8 cellular contexts compared by ENCODE assay signal in the genomic region with DNA sequence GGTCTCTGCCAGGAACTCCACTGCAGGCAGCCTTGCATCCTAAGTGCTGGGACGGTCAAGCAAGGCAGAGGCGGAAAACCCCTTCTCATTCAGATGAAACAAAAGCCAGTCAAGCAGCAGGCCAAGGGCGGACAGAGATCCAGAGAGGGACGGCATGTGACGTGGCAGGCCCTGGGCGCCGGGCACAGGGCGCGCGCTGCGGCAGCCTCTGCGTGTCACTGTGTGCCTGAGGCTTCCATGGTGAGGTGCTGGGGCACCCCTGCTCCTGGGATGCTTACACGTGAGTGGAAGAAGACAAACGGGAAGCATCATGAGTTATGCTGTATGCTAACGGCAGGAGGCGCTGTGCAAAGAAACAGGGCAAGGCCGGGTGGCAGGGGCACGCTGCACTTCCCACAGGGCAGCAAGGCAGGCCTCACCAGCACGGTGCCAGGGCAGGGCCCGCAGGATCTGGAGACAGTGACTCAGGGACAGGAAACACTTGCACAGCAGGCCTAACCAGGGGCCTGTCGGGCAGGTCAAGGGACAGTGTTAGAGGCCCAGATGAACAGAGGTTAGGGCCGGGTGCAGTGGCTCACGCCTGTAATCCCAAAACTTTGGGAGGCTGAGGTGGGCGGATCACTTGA. TPM values are rescaled to one million over a fixed set of nuclear protein-coding genes. Genes with fewer than 3 reads are reported as not detected.
DNase-seq lines count a peak whose midpoint lies in the region; ATAC-seq and TF ChIP-seq lines count a peak whose summit lies in the region.

No MANE protein-coding gene starts in this region.

- no peaks in the 10 kb centered on the region for H3K36me3 ChIP-seq in breast epithelium
- peaks cover 0 to 2% (median 0%) of the 10 kb centered on the region in 4 donors for H3K36me3 ChIP-seq in right lobe of liver

- intact Hi-C loops in breast epithelium (cut with DNase I; ENCODE audit: low total_unique reads) = loop anchor here (1.0 kb wide), 1 partner anchor 92 kb away; no protein-coding TSS in a partner anchor
- intact Hi-C loops in right lobe of liver (cut with DNase I) = no loop called here

- TF ChIP-seq POLR2A in breast epithelium (IDR thresholded peaks at IDR 0.05) (no peak), right lobe of liver (IDR thresholded peaks at IDR 0.05) (peak; percentile 57)

- peaks cover 2 to 37% of the 10 kb centered on the region in 2 donors for H3K4me1 ChIP-seq in breast epithelium
- peaks cover 0 to 93% (median 40%) of the 10 kb centered on the region in 4 donors for H3K4me1 ChIP-seq in right lobe of liver

- no peaks in the 10 kb centered on the region for H3K27me3 ChIP-seq in breast epithelium
- no peaks in the 10 kb centered on the region for H3K27me3 ChIP-seq in right lobe of liver

- TF ChIP-seq CTCF in 22Rv1 (IDR thresholded peaks at IDR 0.05) (peak; percentile 49), breast epithelium (IDR thresholded peaks at IDR 0.05) (no peak), right lobe of liver (IDR thresholded peaks at IDR 0.05) (peak; percentile 46 to 69 (median 64))

- H3K4me3 ChIP-seq in breast epithelium (no peak overlapping the region), right lobe of liver (peak overlapping the region in 2 of 3 donors; percentile 40 to 50)

- H3K27ac ChIP-seq in 22Rv1 (no peak overlapping the region), breast epithelium (peak overlapping the region; percentile 63 to 67), right lobe of liver (peak overlapping the region; percentile 58 to 96 (median 89))

- WGBS in right lobe of liver (ENCODE audit: insufficient coverage, low coverage, low lambda C conversion rate, missing lambda C conversion rate) = 36% methylated on average over 18 of the region's 24 CpGs

- peak; percentile 39 to 43 (median 40) for ATAC-seq in right lobe of liver
- ATAC-seq in HG02798 (IDR thresholded peaks at IDR 0.05; ENCODE audit: poor library complexity, unreplicated experiment) = no peak

- no peaks in the 10 kb centered on the region for H3K9me3 ChIP-seq in breast epithelium
- H3K9me3 ChIP-seq in right lobe of liver = no peaks in the 10 kb centered on the region

- peak; percentile 16 for DNase-seq in HT1080 (ENCODE audit: low read depth)
- DNase-seq in breast epithelium (ENCODE audit: low spot score in 2 of 2) = peak in 1 of 2 donors; percentile 49
- peak; percentile 71 to 80 (median 76) for DNase-seq in right lobe of liver
- no peak for DNase-seq in GDM1 (lab: John Stamatoyannopoulos, UW)
- no peak for DNase-seq in cerebellar nuclear complex (lab: John Stamatoyannopoulos, UW)
- no peak for DNase-seq in DMS79 treated with DMSO at 0.1 percent for 48 hours (lab: John Stamatoyannopoulos, UW)

RNA-seq across cellular contexts. Expression of gene TOLLIP, which starts 6.1 kb away (rescaled TPM):
- total RNA-seq in HT1080 (2014; rRNA removed; shearing (Covaris generic)) = 19.2 and 22.7 TPM in 2 replicates
- polyA plus RNA-seq in HT1080 (2015; cell fraction: cytosol; rRNA removed) = 32.8 and 33.0 TPM in 2 replicates
- 20.5 and 25.8 TPM in 2 replicates for polyA plus RNA-seq in HT1080 (2015; cell fraction: nucleus; rRNA removed)
- 10 to 100 TPM; 32.8 to 47.2 (median 41.0) TPM for total RNA-seq in breast epithelium
- total RNA-seq in right lobe of liver = 100 to 1,000 TPM in 1 of 6 experiments, 10 to 100 TPM in 5; 68.3 to 103 (median 88.0) TPM

Comparison
In these comparisons a context has a peak if more than half of its experiments do, and no peak if none do; other contexts are left out.
1. CTCF ChIP-seq: peak in 22Rv1 (single experiment) and right lobe of liver (4 of 4); none in breast epithelium (0 of 3).
2. DNase-seq: peak in HT1080 (single experiment) and right lobe of liver (3 of 3); none in GDM1 (single experiment), cerebellar nuclear complex (0 of 2) and DMS79 treated with DMSO at 0.1 percent for 48 hours (single experiment).
3. H3K4me3 ChIP-seq: peak in right lobe of liver (2 of 3); none in breast epithelium (0 of 3).